In the genomic region with DNA sequence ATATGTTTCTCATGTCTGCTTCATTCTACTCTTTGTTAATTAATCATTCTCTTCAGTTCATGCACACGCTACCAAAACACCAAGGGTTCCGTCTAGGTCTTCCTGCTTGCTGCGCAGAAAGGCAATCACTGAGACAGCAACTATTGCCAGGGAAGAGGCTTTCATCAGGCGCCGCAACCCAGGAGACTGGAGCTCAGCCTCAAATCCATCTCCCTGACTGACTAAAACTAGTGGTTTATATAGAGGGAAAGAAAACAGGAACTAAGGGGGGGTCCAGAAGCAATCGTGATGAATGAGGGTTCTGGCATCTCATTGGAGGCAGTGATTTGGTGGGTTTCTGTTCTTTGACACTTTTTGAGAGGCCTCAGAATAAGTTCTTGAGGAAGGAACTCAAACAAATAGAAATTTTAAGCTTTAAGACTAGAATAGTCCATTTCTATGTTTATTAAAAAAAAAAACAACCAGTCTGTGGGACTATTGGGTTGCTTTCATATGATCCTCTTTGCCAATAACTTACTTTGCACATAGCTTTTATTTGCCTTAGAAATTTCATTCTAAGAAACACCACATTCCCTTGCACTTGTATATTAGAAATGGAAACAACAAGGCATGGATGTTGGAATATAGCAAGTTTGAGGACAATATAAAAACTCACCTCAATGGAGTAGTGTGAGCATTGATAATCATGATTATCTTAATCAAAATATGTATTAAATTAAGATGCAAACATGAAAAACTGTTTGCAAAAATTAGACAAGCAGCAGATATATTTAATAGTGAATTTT, we compare ENCODE assay signal across 23 cellular contexts.
DNase-seq lines count a peak whose midpoint lies in the region; ATAC-seq and TF ChIP-seq lines count a peak whose summit lies in the region.
"Had no signal": no experiment of that assay in that cellular context is flagged by ENCODE, and none has a peak within 500 bp of the region (broad histone marks: within the 10 kb centered on the region; RNA-seq: fewer than 3 reads in every experiment).

No MANE protein-coding gene starts in this region.

- H3K4me1 ChIP-seq in endodermal cell (ENCODE audit: control insufficient read depth, insufficient read depth, low read length): no peaks in the 10 kb centered on the region
- H3K4me1 ChIP-seq in neuronal stem cell (ENCODE audit: control insufficient read depth in 2 of 2, insufficient read depth in 1 of 2, low read depth in 1 of 2, low read length in 2 of 2): no peaks in the 10 kb centered on the region
- H3K4me1 ChIP-seq: BE2C, BLaER1 had no signal

- H3K4ac ChIP-seq in neuronal stem cell (ENCODE audit: low read length): no peak overlapping the region

- H3K27me3 ChIP-seq in endodermal cell (ENCODE audit: control insufficient read depth, insufficient read depth, low read length, poor library complexity, severe bottlenecking) (no peaks in the 10 kb centered on the region), neuronal stem cell (ENCODE audit: control insufficient read depth in 3 of 3, insufficient read depth in 3 of 3, low read depth in 1 of 3, low read length in 3 of 3) (no peaks in the 10 kb centered on the region)
- H3K27me3 ChIP-seq: BE2C, BLaER1 had no signal

- no peak overlapping the region for H3K18ac ChIP-seq in neuronal stem cell (ENCODE audit: low read length)

- WGBS in endodermal cell (ENCODE audit: insufficient coverage in 1 of 2, insufficient read length in 1 of 2), 2 experiments: 94% methylated on average over 6 of the region's 6 CpGs; no CpG with 5 or more reads in 1 of the 2 experiments
- WGBS in neuronal stem cell (ENCODE audit: extremely low coverage in 2 of 2, insufficient read length in 2 of 2, insufficient replicate concordance in 1 of 2), 2 donors: no CpG with 5 or more reads among the region's 6 CpGs

- no peak overlapping the region for H3K14ac ChIP-seq in neuronal stem cell (ENCODE audit: low read length)

- peak overlapping the region; percentile 48 for H2AFZ ChIP-seq in neuronal stem cell (ENCODE audit: low read length)

- no peaks in the 10 kb centered on the region for H3K4me1 Mint-ChIP-seq in endodermal cell
- H3K4me1 Mint-ChIP-seq: CD14-positive monocyte; CD4-positive, alpha-beta memory T cell; CD4-positive, CD25-positive, alpha-beta regulatory T cell; CD8-positive, alpha-beta memory T cell had no signal

- no peak overlapping the region for H2BK5ac ChIP-seq in neuronal stem cell (ENCODE audit: low read length)

- no peak overlapping the region for H3K9ac ChIP-seq in endodermal cell (ENCODE audit: extremely low read depth, low read length, poor library complexity, severe bottlenecking)
- no peak overlapping the region for H3K9ac ChIP-seq in neuronal stem cell (ENCODE audit: low read depth, low read length, poor library complexity)
- H3K9ac ChIP-seq: BLaER1 had no signal

- no peak overlapping the region for H2BK15ac ChIP-seq in neuronal stem cell (ENCODE audit: low read length)

- H3K36me3 Mint-ChIP-seq in endodermal cell (ENCODE audit: low read depth): no peaks in the 10 kb centered on the region
- H3K36me3 Mint-ChIP-seq: CD14-positive monocyte; CD4-positive, alpha-beta memory T cell; CD4-positive, CD25-positive, alpha-beta regulatory T cell; CD8-positive, alpha-beta memory T cell had no signal

- no peaks in the 10 kb centered on the region for H3K9me3 Mint-ChIP-seq in endodermal cell

- no peaks in the 10 kb centered on the region for H3K27me3 Mint-ChIP-seq in endodermal cell (ENCODE audit: insufficient read depth)
- H3K27me3 Mint-ChIP-seq: CD4-positive, alpha-beta memory T cell; CD4-positive, CD25-positive, alpha-beta regulatory T cell had no signal

- no peak for ATAC-seq in HG02973 (IDR thresholded peaks at IDR 0.05; ENCODE audit: unreplicated experiment)
- ATAC-seq: GM12878 had no signal

- H3K9me3 ChIP-seq in endodermal cell (ENCODE audit: control insufficient read depth, low read length) (no peaks in the 10 kb centered on the region), neuronal stem cell (replicated peaks in 1 of 2; ENCODE audit: control insufficient read depth in 2 of 2, insufficient read depth in 1 of 2, low read depth in 1 of 2, low read length in 2 of 2) (no peaks in the 10 kb centered on the region)
- H3K9me3 ChIP-seq: BE2C, BLaER1 had no signal

- no peak overlapping the region for H2AK5ac ChIP-seq in neuronal stem cell (ENCODE audit: low read depth, low read length)

- H2BK120ac ChIP-seq in neuronal stem cell (ENCODE audit: low read depth, low read length): no peak overlapping the region

- no peak for TF ChIP-seq CTCF in endodermal cell (conservative IDR thresholded peaks at IDR 0.05)

- H3K4me3 ChIP-seq in endodermal cell (ENCODE audit: low read length) (no peak overlapping the region), neuronal stem cell (ENCODE audit: low read length in 2 of 2) (no peak overlapping the region)
- H3K4me3 ChIP-seq: BLaER1, GM12878 had no signal

- H3K4me3 Mint-ChIP-seq in endodermal cell: no peak overlapping the region
- H3K4me3 Mint-ChIP-seq: CD14-positive monocyte; CD4-positive, alpha-beta memory T cell; CD4-positive, CD25-positive, alpha-beta regulatory T cell; CD8-positive, alpha-beta memory T cell had no signal

- no peak overlapping the region for H2BK12ac ChIP-seq in neuronal stem cell (ENCODE audit: low read length)

- H3K27ac Mint-ChIP-seq in endodermal cell: no peak overlapping the region
- H3K27ac Mint-ChIP-seq: CD14-positive monocyte; CD4-positive, alpha-beta memory T cell; CD4-positive, CD25-positive, alpha-beta regulatory T cell; CD8-positive, alpha-beta memory T cell had no signal

- no peak overlapping the region for H3K27ac ChIP-seq in endodermal cell (ENCODE audit: low read depth, low read length)
- no peak overlapping the region for H3K27ac ChIP-seq in neuronal stem cell (replicated peaks; ENCODE audit: low read length)
- H3K27ac ChIP-seq: BLaER1 had no signal

- H3K79me1 ChIP-seq in neuronal stem cell (ENCODE audit: low read depth, low read length): no peaks in the 10 kb centered on the region

- peak; percentile 33 for DNase-seq in endodermal cell
- no peak for DNase-seq in neuronal stem cell (ENCODE audit: low spot score)
- DNase-seq in NCI-H510A treated with DMSO at 0.1 percent for 48 hours (lab: John Stamatoyannopoulos, UW): no peak
- no peak for DNase-seq in T-helper 2 cell
- DNase-seq: 8988T; ACHN; BE2C; C1 segment of cervical spinal cord; CD4-positive, alpha-beta memory T cell; CD4-positive, CD25-positive, alpha-beta regulatory T cell; CD8-positive, alpha-beta memory T cell; COR-L47; DMS 273 treated with DMSO at 0.1 percent for 48 hours; DMS153; DMS53; DMS79; DND-41; EL; GDM1 had no signal

- H3K4me2 ChIP-seq in neuronal stem cell (ENCODE audit: insufficient read depth, low read length, poor library complexity, severe bottlenecking): no peak overlapping the region
- H3K4me2 ChIP-seq: BLaER1 had no signal

- no peak overlapping the region for H4K91ac ChIP-seq in neuronal stem cell (ENCODE audit: low read depth, low read length, poor library complexity)

- H4K8ac ChIP-seq in neuronal stem cell (ENCODE audit: low read depth, low read length): no peak overlapping the region

- H3K36me3 ChIP-seq in endodermal cell (ENCODE audit: control insufficient read depth, insufficient read depth, low read length) (no peaks in the 10 kb centered on the region), neuronal stem cell (replicated peaks in 1 of 2; ENCODE audit: control insufficient read depth in 2 of 2, insufficient read depth in 2 of 2, low read length in 2 of 2) (no peaks in the 10 kb centered on the region)
- H3K36me3 ChIP-seq: BE2C, BLaER1 had no signal

- H3K23ac ChIP-seq in neuronal stem cell (ENCODE audit: low read depth, low read length, poor library complexity): no peak overlapping the region
